Comparison of ENCODE assay signal across 1 cellular context in genomic region chr1:32962248-32962896, GRCh38.
TF ChIP-seq lines count a peak whose summit lies in the region.

No MANE protein-coding gene starts in this region.

TF ChIP-seq in GM12878, 131 proteins besides CTCF, POLR2A, EP300 and RAD21 (continued from another document and continues in another):
- TF ChIP-seq E4F1 (IDR thresholded peaks at IDR 0.05; ENCODE audit: borderline replicate concordance, partially characterized antibody) = no peak
- TF ChIP-seq POLR2AphosphoS2 (IDR thresholded peaks at IDR 0.05; ENCODE audit: low read depth, low read length) = no peak
- no peak for TF ChIP-seq SIX5 (IDR thresholded peaks at IDR 0.05; ENCODE audit: low read depth, low read length, severe bottlenecking)
- TF ChIP-seq SREBF1 (IDR thresholded peaks at IDR 0.05; ENCODE audit: low read length) = no peak
- TF ChIP-seq RELA (IDR thresholded peaks at IDR 0.05; ENCODE audit: borderline replicate concordance, partially characterized antibody) = no peak
- no peak for TF ChIP-seq ZNF622 (IDR thresholded peaks at IDR 0.05)
- no peak for TF ChIP-seq MTA3 (IDR thresholded peaks at IDR 0.05; ENCODE audit: borderline replicate concordance, low read length)
- no peak for TF ChIP-seq CBX5 (IDR thresholded peaks at IDR 0.05; ENCODE audit: low read depth)
- no peak for TF ChIP-seq ZBTB4 (CRISPR knock-in tag; IDR thresholded peaks at IDR 0.05)
- no peak for TF ChIP-seq KDM1A (IDR thresholded peaks at IDR 0.05; ENCODE audit: borderline replicate concordance)
- TF ChIP-seq ZNF384 (IDR thresholded peaks at IDR 0.05; ENCODE audit: borderline replicate concordance, low read depth, low read length) = no peak
- no peak for TF ChIP-seq CEBPZ (IDR thresholded peaks at IDR 0.05; ENCODE audit: low read depth, low read length)
- no peak for TF ChIP-seq SMAD5 (IDR thresholded peaks at IDR 0.05; ENCODE audit: low read depth)
- no peak for TF ChIP-seq CHD2 (IDR thresholded peaks at IDR 0.05; ENCODE audit: borderline replicate concordance, low read depth, low read length)
- TF ChIP-seq MTA2 (IDR thresholded peaks at IDR 0.05; ENCODE audit: low read depth) = peak; percentile 62
- TF ChIP-seq TCF3 (IDR thresholded peaks at IDR 0.05; ENCODE audit: borderline replicate concordance, insufficient read depth, low read depth, low read length) = no peak
- TF ChIP-seq JUNB (IDR thresholded peaks at IDR 0.05) = peak; percentile 57; the same call in 1 of the 2 replicates
- TF ChIP-seq TAF1 (IDR thresholded peaks at IDR 0.05; ENCODE audit: borderline replicate concordance, low read depth, low read length) = no peak
- no peak for TF ChIP-seq ZNF592 (IDR thresholded peaks at IDR 0.05)
- TF ChIP-seq BMI1 (IDR thresholded peaks at IDR 0.05; ENCODE audit: borderline replicate concordance) = no peak
- no peak for TF ChIP-seq ELK1 (IDR thresholded peaks at IDR 0.05; ENCODE audit: low read depth, low read length)
- TF ChIP-seq NFXL1 (IDR thresholded peaks at IDR 0.05; ENCODE audit: borderline replicate concordance) = no peak
- no peak for TF ChIP-seq PKNOX1 (IDR thresholded peaks at IDR 0.05)
- no peak for TF ChIP-seq RCOR1 (conservative IDR thresholded peaks at IDR 0.05; ENCODE audit: low read depth, low read length)
- TF ChIP-seq JUND (IDR thresholded peaks at IDR 0.05; ENCODE audit: low read depth, low read length) = no peak
- TF ChIP-seq PRDM15 (CRISPR knock-in tag; IDR thresholded peaks at IDR 0.05) = no peak
- no peak for TF ChIP-seq PBX3 (IDR thresholded peaks at IDR 0.05; ENCODE audit: insufficient replicate concordance, low read depth, low read length)
- no peak for TF ChIP-seq SPI1 (IDR thresholded peaks at IDR 0.05; ENCODE audit: borderline replicate concordance, insufficient read depth, low read depth, low read length)
- peak; percentile 66; the same call in 1 of the 2 replicates for TF ChIP-seq MXI1 (IDR thresholded peaks at IDR 0.05; ENCODE audit: low read depth, low read length)
- TF ChIP-seq FOXK2 (IDR thresholded peaks at IDR 0.05) = no peak; the same call in 1 of the 2 replicates
- TF ChIP-seq ESRRA (IDR thresholded peaks at IDR 0.05; ENCODE audit: low read length) = no peak
- no peak for TF ChIP-seq FOXM1 (IDR thresholded peaks at IDR 0.05; ENCODE audit: low read depth, low read length)
- no peak for TF ChIP-seq E2F8 (IDR thresholded peaks at IDR 0.05; ENCODE audit: low read depth, partially characterized antibody)
